ENCODE assay signal across 13 cellular contexts in the genomic region with DNA sequence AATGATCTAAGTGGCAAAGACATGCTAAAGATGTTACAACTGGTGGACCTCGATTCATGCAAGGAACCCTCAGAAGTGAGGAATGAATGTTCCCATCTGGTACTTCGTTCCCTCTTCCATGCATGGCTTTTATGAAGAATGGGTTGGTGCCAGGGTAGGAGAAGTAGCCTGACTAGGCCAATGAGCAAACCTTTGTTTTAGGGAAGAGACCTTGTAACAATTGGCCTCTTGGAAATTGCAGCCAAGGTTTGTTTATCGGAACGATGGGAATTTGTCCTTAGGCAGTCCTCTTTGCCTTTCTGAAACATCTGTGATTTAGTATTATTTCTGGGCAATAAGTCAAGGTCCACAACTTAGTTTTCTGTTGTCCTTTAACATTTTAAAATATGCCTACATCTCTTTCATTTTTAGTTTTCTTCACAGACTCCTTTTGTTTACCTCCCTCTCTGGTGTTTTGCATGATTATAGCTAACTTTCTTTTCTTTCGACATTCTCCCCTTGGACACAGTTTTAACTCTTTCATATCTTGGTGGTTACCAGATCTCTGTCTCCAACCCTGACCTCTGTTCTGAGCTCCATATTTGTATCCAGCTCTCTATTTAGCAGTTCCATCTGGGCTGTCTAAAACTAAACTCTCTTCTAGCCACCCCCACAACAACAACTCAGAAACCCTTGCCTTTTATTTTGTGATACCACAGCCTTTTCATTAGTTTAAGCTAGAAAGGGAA.
DNase-seq lines count a peak whose midpoint lies in the region; ATAC-seq, FAIRE-seq and TF ChIP-seq lines count a peak whose summit lies in the region.
"Had no signal": no experiment of that assay in that cellular context is flagged by ENCODE, and none has a peak within 500 bp of the region (broad histone marks: within the 10 kb centered on the region; RNA-seq: fewer than 3 reads in every experiment).

No MANE protein-coding gene starts in this region.

- peaks cover 45% of the 10 kb centered on the region for H3K79me2 ChIP-seq in GM12878 (ENCODE audit: control insufficient read depth, insufficient read depth, low read length)
- peaks cover 88% of the 10 kb centered on the region for H3K79me2 ChIP-seq in Karpas-422 (ENCODE audit: low read length)

- H3K27me3 ChIP-seq in GM12878 (replicated peaks in 1 of 2; ENCODE audit: control insufficient read depth in 2 of 2, insufficient read depth in 2 of 2, low read length in 1 of 2), result no peaks in the 10 kb centered on the region
- no peaks in the 10 kb centered on the region for H3K27me3 ChIP-seq in gastroesophageal sphincter
- H3K27me3 ChIP-seq in Karpas-422 (ENCODE audit: low read length), result no peaks in the 10 kb centered on the region

- H3K36me3 ChIP-seq in GM12878 (ENCODE audit: control insufficient read depth in 2 of 2, insufficient read depth in 2 of 2, low read length in 1 of 2), result no peaks in the 10 kb centered on the region
- no peaks in the 10 kb centered on the region for H3K36me3 ChIP-seq in gastroesophageal sphincter
- H3K36me3 ChIP-seq in Karpas-422 (ENCODE audit: insufficient read depth, low read length), result no peaks in the 10 kb centered on the region

- 82% methylated on average over 5 of the region's 5 CpGs for WGBS in GM12878 (ENCODE audit: insufficient coverage, insufficient replicate concordance, low lambda C conversion rate, missing lambda C conversion rate)
- WGBS in gastroesophageal sphincter (ENCODE audit: low coverage in 1 of 2), 2 donors, result 10 to 37% methylated on average over 3 to 5 of the region's 5 CpGs

- POLR2A ChIA-PET in GM12878 (lab: Charles Lee), result interaction anchor here (1.0 to 2.5 kb wide), 3 partner anchors 10 to 29 kb away, joined by 3 to 7 read pairs (median 3); no protein-coding TSS in a partner anchor

- CTCF ChIA-PET in GM12878 (lab: Yijun Ruan, JAX), result interaction anchor here (0.9 to 2.8 kb wide), 3 partner anchors 20 to 70 kb away, joined by 3 to 9 read pairs (median 3); partner anchors contain the start of gene DIP2B

- SMC1A ChIA-PET in GM12878 (lab: Charles Lee; ENCODE audit: uncharacterized antibody, unreplicated experiment), result interaction anchor here (0.9 to 6.6 kb wide), 5 partner anchors 10 to 67 kb away, joined by 3 to 42 read pairs (median 4); no protein-coding TSS in a partner anchor

- H3K4me1 Mint-ChIP-seq in stimulated activated effector memory CD8-positive, alpha-beta T cell treated with anti-CD3 and anti-CD28 coated beads, Interleukin-12 subunit alpha, Interleukin-12 subunit beta, amount 100 ng/mL, for 72 hours, result peaks cover 11% of the 10 kb centered on the region

- in situ Hi-C loops in GM12878 (cut with MboI), result no loop called here

- H2AFZ ChIP-seq in GM12878 (ENCODE audit: control insufficient read depth, low read depth, low read length) (no peak overlapping the region), Karpas-422 (ENCODE audit: low read length) (no peak overlapping the region)

- peaks cover 23% of the 10 kb centered on the region for H3K4me1 ChIP-seq in GM12878 (ENCODE audit: control insufficient read depth, insufficient read depth, low read length)
- peaks cover 9 to 69% (median 37%) of the 10 kb centered on the region in 3 donors for H3K4me1 ChIP-seq in gastroesophageal sphincter
- peaks cover 29% of the 10 kb centered on the region for H3K4me1 ChIP-seq in Karpas-422 (ENCODE audit: low read length)

- no peak for TF ChIP-seq EP300 in GM12878 (IDR thresholded peaks at IDR 0.05; ENCODE audit: borderline replicate concordance in 1 of 2, control insufficient read depth in 1 of 2, low read depth in 2 of 2, low read length in 2 of 2)
- TF ChIP-seq EP300 in gastroesophageal sphincter (IDR thresholded peaks at IDR 0.05), result no peak

- peak overlapping the region; percentile 27; the same call in 1 of the 2 replicates for H3K4me3 ChIP-seq in GM12878
- H3K4me3 ChIP-seq in gastroesophageal sphincter, result no peak overlapping the region
- no peak overlapping the region for H3K4me3 ChIP-seq in Karpas-422 (ENCODE audit: low read length)

- RAD21 ChIA-PET in GM12878 (lab: Charles Lee; ENCODE audit: unreplicated experiment), result interaction anchor here (0.6 to 1.3 kb wide), 3 partner anchors 12 to 65 kb away, joined by 3 to 4 read pairs (median 3); no protein-coding TSS in a partner anchor

- H3K9me3 Mint-ChIP-seq in stimulated activated effector memory CD8-positive, alpha-beta T cell treated with anti-CD3 and anti-CD28 coated beads, Interleukin-12 subunit alpha, Interleukin-12 subunit beta, amount 100 ng/mL, for 72 hours, result no peaks in the 10 kb centered on the region
- H3K9me3 Mint-ChIP-seq: natural killer cell treated with Interleukin-12 subunit alpha and Interleukin-12 subunit beta and Interleukin-15 and Interleukin-18, amount 100 ng/mL, for 72 hours had no signal

- peak overlapping the region; percentile 42 for H3K27ac ChIP-seq in GM12878 (ENCODE audit: control insufficient read depth, insufficient read depth)
- H3K27ac ChIP-seq in gastroesophageal sphincter, result peak overlapping the region in 3 of 4 donors; percentile 21 to 46 (median 32)
- no peak overlapping the region for H3K27ac ChIP-seq in Karpas-422 (ENCODE audit: low read length)

- peak; percentile 33 for DNase-seq in EH (ENCODE audit: low read depth)
- no peak for DNase-seq in GM12878 (ENCODE audit: low read depth, low spot score)
- no peak for DNase-seq in stimulated activated effector memory CD8-positive, alpha-beta T cell treated with anti-CD3 and anti-CD28 coated beads, Interleukin-12 subunit alpha, Interleukin-12 subunit beta, amount 100 ng/mL, for 72 hours (ENCODE audit: low spot score in 2 of 2)
- DNase-seq in Karpas-422, result no peak
- DNase-seq in NCI-H2196 (lab: John Stamatoyannopoulos, UW; ENCODE audit: unreplicated experiment), result no peak
- DNase-seq: activated effector memory CD4-positive, alpha-beta T cell treated with anti-CD3 and anti-CD28 coated beads, Interleukin-2, amount 50 U/mL, for 16 hours; NCI-H1048; NCI-H526; stimulated activated naive CD4-positive, alpha-beta T cell treated with Interleukin-2 at 50 U/mL for 16 hours had no signal

- intact Hi-C loops in GM12878 (cut with micrococcal nuclease; ENCODE audit: unreplicated experiment), result loop anchor here (5.0 kb wide), 2 partner anchors 42 to 57 kb away; no protein-coding TSS in a partner anchor

- BruUV-seq in GM12878 (replicated peaks; lab: Mats Ljungman, UMichigan), result no TSS peak

- H3K9ac ChIP-seq in GM12878 (ENCODE audit: control insufficient read depth, insufficient read depth, low read length), result no peak overlapping the region
- H3K9ac ChIP-seq in Karpas-422 (ENCODE audit: low read length), result no peak overlapping the region

- peak; percentile 22; the same call in 2 of the 3 replicates for ATAC-seq in GM12878
- ATAC-seq in gastroesophageal sphincter, result no peak
- no peak for ATAC-seq in stimulated activated effector memory CD8-positive, alpha-beta T cell treated with anti-CD3 and anti-CD28 coated beads, Interleukin-12 subunit alpha, Interleukin-12 subunit beta, amount 100 ng/mL, for 72 hours
- no peak for ATAC-seq in HG03095 (IDR thresholded peaks at IDR 0.05; ENCODE audit: unreplicated experiment)
- ATAC-seq in HG03108 (IDR thresholded peaks at IDR 0.05; ENCODE audit: unreplicated experiment), result no peak
- ATAC-seq: natural killer cell treated with Interleukin-12 subunit alpha and Interleukin-12 subunit beta and Interleukin-15 and Interleukin-18, amount 100 ng/mL, for 72 hours had no signal

- H3K4me3 Mint-ChIP-seq in stimulated activated effector memory CD8-positive, alpha-beta T cell treated with anti-CD3 and anti-CD28 coated beads, Interleukin-12 subunit alpha, Interleukin-12 subunit beta, amount 100 ng/mL, for 72 hours, result no peak overlapping the region
- H3K4me3 Mint-ChIP-seq: natural killer cell treated with Interleukin-12 subunit alpha and Interleukin-12 subunit beta and Interleukin-15 and Interleukin-18, amount 100 ng/mL, for 72 hours had no signal

- H3K27ac Mint-ChIP-seq in stimulated activated effector memory CD8-positive, alpha-beta T cell treated with anti-CD3 and anti-CD28 coated beads, Interleukin-12 subunit alpha, Interleukin-12 subunit beta, amount 100 ng/mL, for 72 hours, result peak overlapping the region; percentile 10

- H3K9me2 ChIP-seq in Karpas-422 (replicated peaks; ENCODE audit: insufficient read depth, low read length), result no peaks in the 10 kb centered on the region

- TF ChIP-seq CTCF in GM12878 (IDR thresholded peaks at IDR 0.05 in 2 of 3, conservative IDR thresholded peaks at IDR 0.05 in 1 of 3; ENCODE audit: control insufficient read depth in 2 of 3, extremely low read depth in 1 of 3, insufficient read depth in 1 of 3, low read depth in 3 of 3, low read length in 3 of 3) (no peak), gastroesophageal sphincter (IDR thresholded peaks at IDR 0.05) (no peak)

- no peaks in the 10 kb centered on the region; the same call in 1 of the 2 replicates for H4K20me1 ChIP-seq in GM12878 (ENCODE audit: control insufficient read depth, insufficient read depth)
- H4K20me1 ChIP-seq in Karpas-422 (ENCODE audit: insufficient read depth, low read depth, low read length), result no peaks in the 10 kb centered on the region

- TF ChIP-seq POLR2A in GM12878 (IDR thresholded peaks at IDR 0.05; ENCODE audit: low read depth, low read length) (no peak), gastroesophageal sphincter (IDR thresholded peaks at IDR 0.05) (no peak)

- no peak for TF ChIP-seq RAD21 in GM12878 (IDR thresholded peaks at IDR 0.05; ENCODE audit: insufficient read depth, low read depth, low read length)

- H3K9me3 ChIP-seq in GM12878 (replicated peaks; ENCODE audit: control insufficient read depth, insufficient read depth, low read length) (no peaks in the 10 kb centered on the region), gastroesophageal sphincter (no peaks in the 10 kb centered on the region), Karpas-422 (ENCODE audit: low read length) (no peaks in the 10 kb centered on the region)

- H3K4me2 ChIP-seq in GM12878 (ENCODE audit: control insufficient read depth, insufficient read depth) (peak overlapping the region; percentile 54), Karpas-422 (ENCODE audit: low read depth, low read length, poor library complexity, severe bottlenecking) (no peak overlapping the region)

- FAIRE-seq in GM12878 (lab: Jason Lieb, UNC), result no peak

- H3K36me3 Mint-ChIP-seq in stimulated activated effector memory CD8-positive, alpha-beta T cell treated with anti-CD3 and anti-CD28 coated beads, Interleukin-12 subunit alpha, Interleukin-12 subunit beta, amount 100 ng/mL, for 72 hours, result no peaks in the 10 kb centered on the region
- H3K36me3 Mint-ChIP-seq: natural killer cell treated with Interleukin-12 subunit alpha and Interleukin-12 subunit beta and Interleukin-15 and Interleukin-18, amount 100 ng/mL, for 72 hours had no signal

TF ChIP-seq in GM12878, 131 proteins besides CTCF, POLR2A, EP300 and RAD21:
- TF ChIP-seq RUNX3 (IDR thresholded peaks at IDR 0.05; ENCODE audit: low read length) (0 out of 2 replicates have a peak, but pooled peaks have one; percentile 19), TCF12 (IDR thresholded peaks at IDR 0.05; ENCODE audit: low read depth, low read length) (no peak)
